8 cellular contexts compared by ENCODE assay signal in the genomic region with DNA sequence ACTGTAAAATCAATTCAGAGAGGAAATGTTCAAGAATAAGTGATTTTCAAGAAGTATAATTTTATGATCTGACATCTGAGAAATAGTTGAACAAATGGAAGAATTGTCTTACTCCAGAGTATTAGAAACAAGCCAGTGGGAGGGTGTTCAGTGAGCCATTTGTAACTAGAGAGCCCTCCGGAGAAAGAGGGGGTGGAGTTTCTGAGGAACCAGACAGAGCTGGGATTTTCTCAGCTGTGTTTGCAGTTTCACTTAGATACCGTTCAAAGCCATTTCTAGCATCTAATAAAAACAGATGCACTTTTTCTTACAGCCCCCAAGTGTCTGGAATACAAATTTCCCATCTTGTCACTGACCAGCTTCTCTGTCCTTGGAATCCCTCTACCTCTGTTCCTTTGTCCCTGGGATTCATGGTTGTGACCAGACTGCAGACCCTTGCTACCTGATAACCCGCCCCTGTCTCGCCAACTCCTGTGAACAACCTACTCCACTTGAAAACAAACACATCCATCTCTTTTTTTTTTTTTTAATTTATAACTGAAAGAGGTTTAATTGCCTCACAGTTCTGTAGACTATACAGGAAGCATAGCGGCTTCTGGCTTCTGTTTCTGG.
A peak's percentile ranks its signal among the peaks of the same experiment; 100 is the strongest.
DNase-seq lines count a peak whose midpoint lies in the region; ATAC-seq and TF ChIP-seq lines count a peak whose summit lies in the region.

No MANE protein-coding gene starts in this region.

- H3K27ac ChIP-seq in MM.1S (ENCODE audit: low read length) (no peak overlapping the region), neural progenitor cell (no peak overlapping the region)

- H3K4me3 Mint-ChIP-seq in neural progenitor cell = no peak overlapping the region
- no peak overlapping the region for H3K4me3 Mint-ChIP-seq in activated naive CD8-positive, alpha-beta T cell treated with anti-CD3 and anti-CD28 coated beads, Interleukin-2, amount 50 U/mL, for 24 hours
- H3K4me3 Mint-ChIP-seq in chondrocyte (ENCODE audit: unreplicated experiment) = no peak overlapping the region

- no peak overlapping the region for H3K4me3 ChIP-seq in MM.1S (ENCODE audit: low read length)
- H3K4me3 ChIP-seq in astrocyte of the spinal cord (ENCODE audit: low read depth, low read length) = no peak overlapping the region
- no peak overlapping the region for H3K4me3 ChIP-seq in neural progenitor cell

- H3K36me3 ChIP-seq in MM.1S (replicated peaks; ENCODE audit: insufficient read depth, low read length) = no peaks in the 10 kb centered on the region
- no peaks in the 10 kb centered on the region for H3K36me3 ChIP-seq in neural progenitor cell

- H3K4me1 Mint-ChIP-seq in neural progenitor cell (peaks cover 34% of the 10 kb centered on the region), chondrocyte (ENCODE audit: low read depth) (peaks cover 5% of the 10 kb centered on the region)
- H3K4me1 Mint-ChIP-seq in activated naive CD8-positive, alpha-beta T cell treated with anti-CD3 and anti-CD28 coated beads, Interleukin-2, amount 50 U/mL, for 24 hours = peaks cover 21% of the 10 kb centered on the region

- H3K9me3 ChIP-seq in MM.1S (replicated peaks; ENCODE audit: insufficient read depth, low read length) (no peaks in the 10 kb centered on the region), neural progenitor cell (ENCODE audit: low read depth) (no peaks in the 10 kb centered on the region)

- H2AFZ ChIP-seq in MM.1S (ENCODE audit: low read length) (no peak overlapping the region), neural progenitor cell (replicated peaks) (peak overlapping the region; percentile 93)

- no peaks in the 10 kb centered on the region for H3F3A ChIP-seq in MM.1S (ENCODE audit: insufficient read depth, low read length)
- peaks cover 9% of the 10 kb centered on the region for H3F3A ChIP-seq in neural progenitor cell (ENCODE audit: low read depth)

- H3K36me3 Mint-ChIP-seq in neural progenitor cell (no peaks in the 10 kb centered on the region), chondrocyte (ENCODE audit: low read depth) (no peaks in the 10 kb centered on the region)
- H3K36me3 Mint-ChIP-seq in activated naive CD8-positive, alpha-beta T cell treated with anti-CD3 and anti-CD28 coated beads, Interleukin-2, amount 50 U/mL, for 24 hours (ENCODE audit: low read depth) = peaks cover 2% of the 10 kb centered on the region

- in situ Hi-C loops in astrocyte of the spinal cord (cut with HindIII; ENCODE audit: low sequenced_read_pairs) = no loop called here

- 0 out of 2 replicates have a peak, but pooled peaks cover 3% of the 10 kb centered on the region for H3K27me3 ChIP-seq in MM.1S (replicated peaks; ENCODE audit: insufficient read depth, low read length)
- no peaks in the 10 kb centered on the region for H3K27me3 ChIP-seq in neural progenitor cell

- peak; percentile 26 for DNase-seq in GM03348 (ENCODE audit: low spot score)
- peak; percentile 58 for DNase-seq in MM.1S
- peak; percentile 24 for DNase-seq in astrocyte of the spinal cord (ENCODE audit: low read depth, low spot score)
- DNase-seq in neural progenitor cell (ENCODE audit: low spot score) = peak; percentile 45
- no peak for DNase-seq in activated naive CD8-positive, alpha-beta T cell treated with anti-CD3 and anti-CD28 coated beads, Interleukin-2, amount 50 U/mL, for 24 hours
- DNase-seq in chondrocyte (ENCODE audit: low spot score) = no peak
- DNase-seq in NK-92 (lab: John Stamatoyannopoulos, UW; ENCODE audit: unreplicated experiment) = no peak

- H3K27me3 Mint-ChIP-seq in neural progenitor cell (ENCODE audit: insufficient read depth, low read depth) (peaks cover 7% of the 10 kb centered on the region), chondrocyte (ENCODE audit: low read depth) (no peaks in the 10 kb centered on the region)
- H3K27me3 Mint-ChIP-seq in activated naive CD8-positive, alpha-beta T cell treated with anti-CD3 and anti-CD28 coated beads, Interleukin-2, amount 50 U/mL, for 24 hours = no peaks in the 10 kb centered on the region

- no peak for TF ChIP-seq CTCF in MM.1S (IDR thresholded peaks at IDR 0.05; ENCODE audit: low read length)
- no peak for TF ChIP-seq CTCF in astrocyte of the spinal cord (IDR thresholded peaks at IDR 0.05; ENCODE audit: low read depth, low read length)
- no peak for TF ChIP-seq CTCF in neural progenitor cell (IDR thresholded peaks at IDR 0.05)
- TF ChIP-seq CTCF in chondrocyte (IDR thresholded peaks at IDR 0.05) = no peak

- H3K9me3 Mint-ChIP-seq in neural progenitor cell = peaks cover 3% of the 10 kb centered on the region
- peaks cover 7% of the 10 kb centered on the region for H3K9me3 Mint-ChIP-seq in activated naive CD8-positive, alpha-beta T cell treated with anti-CD3 and anti-CD28 coated beads, Interleukin-2, amount 50 U/mL, for 24 hours
- no peaks in the 10 kb centered on the region for H3K9me3 Mint-ChIP-seq in chondrocyte (ENCODE audit: low read depth)

- H3K9ac ChIP-seq in MM.1S (ENCODE audit: low read length) (no peak overlapping the region), neural progenitor cell (no peak overlapping the region)

- peak overlapping the region; percentile 76 for H3K27ac Mint-ChIP-seq in neural progenitor cell
- no peak overlapping the region for H3K27ac Mint-ChIP-seq in activated naive CD8-positive, alpha-beta T cell treated with anti-CD3 and anti-CD28 coated beads, Interleukin-2, amount 50 U/mL, for 24 hours
- no peak overlapping the region for H3K27ac Mint-ChIP-seq in chondrocyte (ENCODE audit: unreplicated experiment)

- no peak for ATAC-seq in activated naive CD8-positive, alpha-beta T cell treated with anti-CD3 and anti-CD28 coated beads, Interleukin-2, amount 50 U/mL, for 24 hours
- ATAC-seq in GM21717 (IDR thresholded peaks at IDR 0.05; ENCODE audit: unreplicated experiment) = no peak

- H4K20me1 ChIP-seq in MM.1S (ENCODE audit: insufficient read depth, low read length) (no peaks in the 10 kb centered on the region), neural progenitor cell (ENCODE audit: low read depth) (no peaks in the 10 kb centered on the region)

- H3K4me1 ChIP-seq in MM.1S (ENCODE audit: low read length) (0 out of 2 replicates have a peak, but pooled peaks cover 7% of the 10 kb centered on the region), neural progenitor cell (peaks cover 28% of the 10 kb centered on the region)

- H3K79me2 ChIP-seq in MM.1S (ENCODE audit: low read length) = no peaks in the 10 kb centered on the region
- no peaks in the 10 kb centered on the region for H3K79me2 ChIP-seq in neural progenitor cell (ENCODE audit: low read depth)

- H3K4me2 ChIP-seq in MM.1S (ENCODE audit: low read depth, low read length) (no peak overlapping the region), neural progenitor cell (no peak overlapping the region)

- H3K9me2 ChIP-seq in MM.1S (replicated peaks; ENCODE audit: insufficient read depth, low read length) = no peaks in the 10 kb centered on the region

Comparison
In these comparisons a context has a peak if more than half of its experiments do, and no peak if none do; other contexts are left out.
1. DNase-seq: peak in GM03348 (single experiment), MM.1S (single experiment), astrocyte of the spinal cord (single experiment) and neural progenitor cell (single experiment); none in activated naive CD8-positive, alpha-beta T cell treated with anti-CD3 and anti-CD28 coated beads, Interleukin-2, amount 50 U/mL, for 24 hours (single experiment), chondrocyte (single experiment) and NK-92 (single experiment).